ENCODE assay signal across 19 cellular contexts in genomic region chr3:86830566-86830965, GRCh38.
A peak's percentile ranks its signal among the peaks of the same experiment; 100 is the strongest.
DNase-seq lines count a peak whose midpoint lies in the region; TF ChIP-seq lines count a peak whose summit lies in the region.
"Had no signal": no experiment of that assay in that cellular context is flagged by ENCODE, and none has a peak within 500 bp of the region (broad histone marks: within the 10 kb centered on the region; RNA-seq: fewer than 3 reads in every experiment).

No MANE protein-coding gene starts in this region.

- no peaks in the 10 kb centered on the region for H3K36me3 ChIP-seq in skeletal muscle satellite cell (ENCODE audit: insufficient read depth, low read length)
- H3K36me3 ChIP-seq: BLaER1, cardiac muscle cell, gastroesophageal sphincter, MG63, tibial nerve had no signal

- peak; percentile 25 for DNase-seq in GM03348 (ENCODE audit: low spot score)
- peak; percentile 92 for DNase-seq in amniotic epithelial cell (ENCODE audit: low read depth)
- peak; percentile 65 for DNase-seq in fibroblast of the aortic adventitia (ENCODE audit: low read depth)
- no peak for DNase-seq in NCI-H2029 treated with DMSO at 0.1 percent for 48 hours (lab: John Stamatoyannopoulos, UW)
- no peak for DNase-seq in activated effector memory CD4-positive, alpha-beta T cell treated with Interleukin-2 at 50 U/mL for 16 hours
- DNase-seq in posterior cingulate gyrus, result no peak
- DNase-seq: dermis blood vessel endothelial cell; left cardiac atrium; MG63; NCI-H1694; NCI-H69; stimulated activated CD4-positive, alpha-beta T cell treated with anti-CD3 and anti-CD28 coated beads, Interleukin-2, amount 100 ng/mL, for 48 hours; SW 1271 had no signal

- no peak for TF ChIP-seq CTCF in fibroblast of the aortic adventitia (IDR thresholded peaks at IDR 0.05; ENCODE audit: insufficient read depth, low read length)

- intact Hi-C loops in posterior cingulate gyrus (cut with DNase I), result no loop called here

- no peaks in the 10 kb centered on the region for H3K27me3 ChIP-seq in skeletal muscle satellite cell (ENCODE audit: control insufficient read depth, insufficient read depth, low read length)
- H3K27me3 ChIP-seq: BLaER1, cardiac muscle cell, gastroesophageal sphincter, MG63, tibial nerve had no signal

- H3K4me1 ChIP-seq in skeletal muscle satellite cell (ENCODE audit: control insufficient read depth, insufficient read depth, low read length), result peaks cover 11% of the 10 kb centered on the region
- H3K4me1 ChIP-seq: BLaER1, gastroesophageal sphincter had no signal

- no peak overlapping the region for H3K9ac ChIP-seq in skeletal muscle satellite cell (ENCODE audit: low read depth, low read length)
- H3K9ac ChIP-seq: BLaER1 had no signal

- H3K4me3 ChIP-seq in fibroblast of the aortic adventitia (ENCODE audit: low read depth, low read length) (no peak overlapping the region), skeletal muscle satellite cell (ENCODE audit: low read length) (no peak overlapping the region)
- H3K4me3 ChIP-seq: BLaER1, cardiac muscle cell, gastroesophageal sphincter, MG63, skin epidermis, tibial nerve had no signal

- H3K9me3 ChIP-seq in skeletal muscle satellite cell (replicated peaks; ENCODE audit: low read length), result no peaks in the 10 kb centered on the region
- H3K9me3 ChIP-seq: BLaER1, gastroesophageal sphincter, MG63, tibial nerve had no signal

- H3K4me2 ChIP-seq in skeletal muscle satellite cell (ENCODE audit: low read length), result peak overlapping the region; percentile 5
- H3K4me2 ChIP-seq: BLaER1 had no signal

Comparison
In these comparisons a context has a peak if more than half of its experiments do, and no peak if none do; other contexts are left out.
1. DNase-seq: peak in GM03348 (single experiment), amniotic epithelial cell (single experiment) and fibroblast of the aortic adventitia (single experiment); none in NCI-H2029 treated with DMSO at 0.1 percent for 48 hours (single experiment), activated effector memory CD4-positive, alpha-beta T cell treated with Interleukin-2 at 50 U/mL for 16 hours (single experiment) and posterior cingulate gyrus (0 of 10).